Comparison of ENCODE assay signal across 8 cellular contexts in the genomic region with DNA sequence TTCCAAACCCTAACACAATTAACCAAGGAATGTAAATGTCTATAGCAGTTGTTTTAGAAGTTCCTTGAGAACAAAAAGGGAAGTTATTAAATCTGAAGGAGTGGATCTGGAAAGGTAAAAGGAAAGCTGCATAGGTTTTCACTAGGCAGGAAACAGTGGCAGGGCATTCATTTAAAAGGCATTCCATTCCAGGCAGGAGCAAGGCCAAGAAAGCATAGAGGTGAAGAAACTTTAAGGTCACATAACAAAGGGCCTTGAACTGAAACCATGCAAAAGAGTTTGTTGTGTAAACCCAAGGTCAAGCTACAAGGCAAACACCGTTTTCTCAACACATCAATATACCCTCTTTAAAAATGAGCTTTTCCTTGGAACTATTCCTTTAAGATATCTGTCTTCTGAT. TPM values are rescaled to one million over a fixed set of nuclear protein-coding genes. Genes with fewer than 3 reads are reported as not detected.
DNase-seq lines count a peak whose midpoint lies in the region; ATAC-seq and TF ChIP-seq lines count a peak whose summit lies in the region.

No MANE protein-coding gene starts in this region.

- H3K4me3 ChIP-seq in fibroblast of mammary gland (ENCODE audit: control insufficient read depth, low read depth, low read length): peak overlapping the region; percentile 94

- DNase-seq in GM04503 (ENCODE audit: low read depth) (peak; percentile 8), SK-MEL-5 (ENCODE audit: low read depth, low spot score) (peak; percentile 16), fibroblast of mammary gland (ENCODE audit: low read depth) (no peak), omental fat pad (ENCODE audit: low spot score) (no peak), SK-N-DZ (ENCODE audit: low spot score) (no peak), SIG-M5 treated with dmso at 0.1 percent for 504 hours (lab: John Stamatoyannopoulos, UW; ENCODE audit: unreplicated experiment) (no peak), DMS 273 (lab: John Stamatoyannopoulos, UW; ENCODE audit: unreplicated experiment) (no peak)

- in situ Hi-C loops in SK-MEL-5 (cut with HindIII; ENCODE audit: low pct_unique_long_range_greater_than_20kb, low sequenced_read_pairs): no loop called here

- no peak for TF ChIP-seq CTCF in fibroblast of mammary gland (conservative IDR thresholded peaks at IDR 0.05; ENCODE audit: control insufficient read depth, insufficient read depth, low read depth, low read length)
- TF ChIP-seq CTCF in omental fat pad (IDR thresholded peaks at IDR 0.05): no peak

- ATAC-seq in omental fat pad (ENCODE audit: low FRiP score) (peak; percentile 8), GM21447 (IDR thresholded peaks at IDR 0.05; ENCODE audit: unreplicated experiment) (no peak)

RNA-seq across cellular contexts. Expression of gene DIAPH3, which starts 0.8 kb away (rescaled TPM):
- 5.3 and 5.9 TPM in 2 replicates for total RNA-seq in SK-MEL-5 (2014; rRNA removed; shearing (Covaris generic))
- polyA plus RNA-seq in SK-MEL-5 (2015; cell fraction: cytosol; rRNA removed): 7.1 and 10.9 TPM in 2 replicates
- 6.4 and 8.8 TPM in 2 replicates for polyA plus RNA-seq in SK-MEL-5 (2015; cell fraction: nucleus; rRNA removed)
- total RNA-seq in omental fat pad: 1 to 10 TPM in 2 of 4 donors, under 1 TPM in 2; 0.31 to 2.0 (median 1.1) TPM
- polyA plus RNA-seq in SK-N-DZ (2014; cell fraction: cytosol; rRNA removed): 7.5 and 8.5 TPM in 2 replicates
- 6.6 and 9.5 TPM in 2 replicates for polyA plus RNA-seq in SK-N-DZ (2014; cell fraction: nucleus; rRNA removed)

Comparison
In these comparisons a context has a peak if more than half of its experiments do, and no peak if none do; other contexts are left out.
1. DNase-seq: peak in GM04503 (single experiment) and SK-MEL-5 (single experiment); none in fibroblast of mammary gland (single experiment), omental fat pad (single experiment), SK-N-DZ (single experiment), SIG-M5 treated with dmso at 0.1 percent for 504 hours (single experiment) and DMS 273 (single experiment).